Comparison of ENCODE assay signal across 10 cellular contexts in the genomic region with DNA sequence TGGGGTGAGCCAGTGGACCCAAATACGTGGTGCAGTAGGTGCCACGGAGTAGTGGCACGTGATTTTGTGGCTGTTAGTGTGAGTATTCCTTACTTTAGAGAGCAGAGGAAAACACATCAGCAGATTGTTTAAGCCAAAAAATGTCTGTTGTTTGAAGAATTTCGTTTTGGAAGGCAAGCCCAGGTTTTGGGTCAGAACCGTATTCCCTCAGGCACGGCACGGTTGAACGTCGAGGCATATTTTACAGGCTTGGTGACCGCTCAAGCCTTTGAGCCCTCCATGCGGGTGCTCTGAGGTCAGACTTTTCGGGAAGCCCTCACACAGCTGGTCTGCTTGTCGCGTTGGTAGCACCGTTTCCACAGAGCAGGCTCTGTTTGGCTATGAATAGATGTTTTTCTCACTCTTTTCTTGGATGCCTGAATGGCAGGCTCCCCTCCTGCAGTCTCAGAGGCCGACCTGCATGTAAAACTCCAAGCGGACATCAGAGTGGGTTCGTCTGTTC. TPM values are rescaled to one million over a fixed set of nuclear protein-coding genes. Genes with fewer than 3 reads are reported as not detected.
DNase-seq lines count a peak whose midpoint lies in the region; ATAC-seq and TF ChIP-seq lines count a peak whose summit lies in the region.
"Had no signal": no experiment of that assay in that cellular context is flagged by ENCODE, and none has a peak within 500 bp of the region (broad histone marks: within the 10 kb centered on the region; RNA-seq: fewer than 3 reads in every experiment).

No MANE protein-coding gene starts in this region.

- no peak for ATAC-seq in activated naive CD8-positive, alpha-beta T cell treated with anti-CD3 and anti-CD28 coated beads, Interleukin-2, amount 10 ng/mL, durations not matched to agents 7 days and 5 days (ENCODE audit: low read depth)
- ATAC-seq in left cardiac atrium = peak; percentile 22 to 28
- peak; percentile 28 to 35 for ATAC-seq in gastrocnemius medialis
- ATAC-seq: stimulated activated naive CD8-positive, alpha-beta T cell treated with anti-CD3 and anti-CD28 coated beads, Interleukin-15, Interleukin-2, amounts not matched to agents 100 U/mL and 50 U/mL, for 24 hours had no signal

- TF ChIP-seq CTCF in gastrocnemius medialis (IDR thresholded peaks at IDR 0.05 in 4 of 5, conservative IDR thresholded peaks at IDR 0.05 in 1 of 5) = no peak
- TF ChIP-seq CTCF in progenitor cell of endocrine pancreas (IDR thresholded peaks at IDR 0.05; ENCODE audit: unreplicated experiment) = no peak

- in situ Hi-C loops in gastrocnemius medialis (cut with MboI; ENCODE audit: low sequenced_read_pairs in 4 of 4) = no loop called here

- H3K36me3 Mint-ChIP-seq in activated naive CD8-positive, alpha-beta T cell treated with anti-CD3 and anti-CD28 coated beads, Interleukin-2, amount 10 ng/mL, durations not matched to agents 7 days and 5 days = no peaks in the 10 kb centered on the region
- H3K36me3 Mint-ChIP-seq in progenitor cell of endocrine pancreas (ENCODE audit: insufficient read depth) = peaks cover 1% of the 10 kb centered on the region

- TF ChIP-seq POLR2A in gastrocnemius medialis (IDR thresholded peaks at IDR 0.05) = no peak

- H3K9me3 ChIP-seq in gastrocnemius medialis = no peaks in the 10 kb centered on the region

- peaks cover 26% of the 10 kb centered on the region for H3K4me1 Mint-ChIP-seq in activated naive CD8-positive, alpha-beta T cell treated with anti-CD3 and anti-CD28 coated beads, Interleukin-2, amount 10 ng/mL, durations not matched to agents 7 days and 5 days
- no peaks in the 10 kb centered on the region for H3K4me1 Mint-ChIP-seq in progenitor cell of endocrine pancreas (ENCODE audit: low read depth)

- no peaks in the 10 kb centered on the region for H3K36me3 ChIP-seq in gastrocnemius medialis

- no peaks in the 10 kb centered on the region for H3K27me3 Mint-ChIP-seq in activated naive CD8-positive, alpha-beta T cell treated with anti-CD3 and anti-CD28 coated beads, Interleukin-2, amount 10 ng/mL, durations not matched to agents 7 days and 5 days
- H3K27me3 Mint-ChIP-seq in progenitor cell of endocrine pancreas = no peaks in the 10 kb centered on the region

- H3K4me3 ChIP-seq in gastrocnemius medialis = no peak overlapping the region

- no peaks in the 10 kb centered on the region for H3K27me3 ChIP-seq in gastrocnemius medialis

- DNase-seq in EH (ENCODE audit: low read depth) (peak; percentile 47), left cardiac atrium (no peak), gastrocnemius medialis (peak in 1 of 2 donors; percentile 35), DMS79 treated with DMSO at 0.1 percent for 48 hours (lab: John Stamatoyannopoulos, UW) (no peak), DMS53 treated with DMSO at 0.1 percent for 48 hours (lab: John Stamatoyannopoulos, UW; ENCODE audit: unreplicated experiment) (no peak), progenitor cell of endocrine pancreas (ENCODE audit: low spot score, unreplicated experiment) (no peak), NCI-H187 treated with DMSO at 0.1 percent for 48 hours (lab: John Stamatoyannopoulos, UW) (no peak)
- no peak for DNase-seq in activated naive CD8-positive, alpha-beta T cell treated with anti-CD3 and anti-CD28 coated beads, Interleukin-2, amount 10 ng/mL, durations not matched to agents 7 days and 5 days
- DNase-seq: NCI-H446; stimulated activated naive CD8-positive, alpha-beta T cell treated with anti-CD3 and anti-CD28 coated beads, Interleukin-15, Interleukin-2, amounts not matched to agents 100 U/mL and 50 U/mL, for 24 hours had no signal

- POLR2A ChIA-PET in activated naive CD8-positive, alpha-beta T cell treated with anti-CD3 and anti-CD28 coated beads, Interleukin-2, amount 10 ng/mL, durations not matched to agents 7 days and 5 days (lab: Charles Lee) = no interaction called here

- peaks cover 10 to 22% of the 10 kb centered on the region in 2 donors for H3K4me1 ChIP-seq in gastrocnemius medialis

- H3K27ac ChIP-seq in gastrocnemius medialis = peak overlapping the region; percentile 51 to 66 (median 54)

- H3K9me3 Mint-ChIP-seq in activated naive CD8-positive, alpha-beta T cell treated with anti-CD3 and anti-CD28 coated beads, Interleukin-2, amount 10 ng/mL, durations not matched to agents 7 days and 5 days = no peaks in the 10 kb centered on the region
- no peaks in the 10 kb centered on the region for H3K9me3 Mint-ChIP-seq in progenitor cell of endocrine pancreas (ENCODE audit: low read depth)

- H3K27ac Mint-ChIP-seq in activated naive CD8-positive, alpha-beta T cell treated with anti-CD3 and anti-CD28 coated beads, Interleukin-2, amount 10 ng/mL, durations not matched to agents 7 days and 5 days = no peak overlapping the region
- no peak overlapping the region for H3K27ac Mint-ChIP-seq in progenitor cell of endocrine pancreas

- intact Hi-C loops in left cardiac atrium (cut with DNase I) = no loop called here
- intact Hi-C loops in gastrocnemius medialis (cut with DNase I; ENCODE audit: low total_unique reads) = no loop called here

- H3K4me3 Mint-ChIP-seq in activated naive CD8-positive, alpha-beta T cell treated with anti-CD3 and anti-CD28 coated beads, Interleukin-2, amount 10 ng/mL, durations not matched to agents 7 days and 5 days = peak overlapping the region; percentile 28
- no peak overlapping the region for H3K4me3 Mint-ChIP-seq in progenitor cell of endocrine pancreas (ENCODE audit: low read depth)

RNA-seq across cellular contexts. Expression of a gene that starts 27.2 kb away (rescaled TPM):
- total RNA-seq in activated naive CD8-positive, alpha-beta T cell treated with anti-CD3 and anti-CD28 coated beads, Interleukin-2, amount 10 ng/mL, durations not matched to agents 7 days and 5 days = 10 to 100 TPM in 1 of 2 experiments, 1 to 10 TPM in 1; 8.1 to 10.9 TPM
- total RNA-seq in left cardiac atrium = 10 to 100 TPM; 28.7 to 32.6 TPM
- 10 to 100 TPM in 1 of 4 donors, 1 to 10 TPM in 3; 2.3 to 10.1 (median 3.5) TPM for total RNA-seq in gastrocnemius medialis
- 23.9 and 24.4 TPM in 2 replicates for total RNA-seq in progenitor cell of endocrine pancreas
